ENCODE assay signal across 11 cellular contexts in the genomic region with DNA sequence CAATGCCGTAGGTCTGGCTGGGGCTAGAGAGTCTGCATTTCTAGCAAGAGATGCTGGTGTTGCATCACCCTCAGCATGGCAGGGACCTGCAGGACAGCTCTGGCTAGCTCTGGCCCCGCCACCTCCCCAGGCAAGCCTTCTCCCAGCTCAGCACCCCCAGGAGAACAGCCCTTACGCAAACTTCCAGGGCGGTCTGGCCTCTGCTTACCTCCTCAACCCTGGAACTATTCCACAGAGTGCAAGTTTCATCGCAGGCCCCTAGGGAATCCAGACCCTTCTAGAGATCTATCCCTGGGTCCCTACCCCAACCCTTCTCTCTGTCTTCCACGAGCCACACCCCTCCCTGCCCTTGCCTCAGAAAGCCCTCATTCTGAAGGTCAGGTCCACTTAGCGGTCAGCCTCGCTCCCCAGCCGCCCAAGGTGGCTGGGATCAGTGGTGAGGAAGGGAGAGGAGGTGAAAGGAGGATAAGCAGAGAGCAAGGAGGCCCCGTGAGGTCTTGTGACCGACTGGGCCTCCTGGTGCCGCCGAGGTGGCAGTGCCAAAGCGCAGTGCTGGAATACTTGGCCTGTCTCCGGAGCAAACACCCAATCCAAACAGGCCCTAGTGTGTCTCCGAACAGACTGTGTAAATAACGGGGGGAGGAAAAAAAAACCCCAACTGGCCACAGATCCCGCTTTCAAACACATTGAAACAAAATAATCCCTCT.
A peak's percentile ranks its signal among the peaks of the same experiment; 100 is the strongest.
DNase-seq lines count a peak whose midpoint lies in the region; ATAC-seq, FAIRE-seq and TF ChIP-seq lines count a peak whose summit lies in the region.
"Had no signal": no experiment of that assay in that cellular context is flagged by ENCODE, and none has a peak within 500 bp of the region (broad histone marks: within the 10 kb centered on the region; RNA-seq: fewer than 3 reads in every experiment).

No MANE protein-coding gene starts in this region.

- H3K4me2 ChIP-seq in mesendoderm (ENCODE audit: low read length): no peak overlapping the region

- H3K9ac ChIP-seq in colonic mucosa (ENCODE audit: low read depth in 2 of 2, low read length in 2 of 2): peak overlapping the region in 1 of 2 donors; percentile 12
- H3K9ac ChIP-seq in mesendoderm (ENCODE audit: low read length): peak overlapping the region; percentile 29

- no peak for FAIRE-seq in GM19239 (lab: Jason Lieb, UNC)

- H3K4me1 ChIP-seq in colonic mucosa (no peaks in the 10 kb centered on the region), mesendoderm (ENCODE audit: control insufficient read depth, low read depth, low read length) (peaks cover 2% of the 10 kb centered on the region), thyroid gland (peaks cover 17 to 18% of the 10 kb centered on the region in 2 donors)

- peak in 1 of 2 donors; percentile 63 for TF ChIP-seq POLR2A in thyroid gland (IDR thresholded peaks at IDR 0.05)

- no peak overlapping the region for H3K18ac ChIP-seq in mesendoderm (ENCODE audit: low read length)

- no peak overlapping the region for H4K5ac ChIP-seq in mesendoderm (ENCODE audit: low read length)

- H3K79me1 ChIP-seq in mesendoderm (ENCODE audit: low read length): no peaks in the 10 kb centered on the region

- no peak overlapping the region for H2BK15ac ChIP-seq in mesendoderm (replicated peaks; ENCODE audit: low read depth)

- no CpG with 5 or more reads among the region's 18 CpGs for WGBS in mesendoderm (ENCODE audit: extremely low coverage, insufficient coverage, low lambda C conversion rate)
- 51 to 65% methylated on average over 17 to 18 of the region's 18 CpGs for WGBS in thyroid gland, 2 donors

- peak overlapping the region; percentile 35 for H2BK5ac ChIP-seq in mesendoderm (ENCODE audit: low read length)

- H3K36me3 ChIP-seq in colonic mucosa: no peaks in the 10 kb centered on the region
- no peaks in the 10 kb centered on the region for H3K36me3 ChIP-seq in mesendoderm (ENCODE audit: control insufficient read depth, insufficient read depth, low read length)
- no peaks in the 10 kb centered on the region for H3K36me3 ChIP-seq in thyroid gland
- H3K36me3 ChIP-seq: esophagus muscularis mucosa had no signal

- H3K79me2 ChIP-seq in mesendoderm (ENCODE audit: control insufficient read depth, insufficient read depth, low read length): no peaks in the 10 kb centered on the region

- peak overlapping the region; percentile 49 for H3K4ac ChIP-seq in mesendoderm (ENCODE audit: low read depth, low read length)

- DNase-seq in NCI-H2196 treated with DMSO at 0.1 percent for 48 hours (lab: John Stamatoyannopoulos, UW; ENCODE audit: unreplicated experiment): peak; percentile 77
- DNase-seq in colonic mucosa: peak; percentile 47
- peak; percentile 25 for DNase-seq in mesendoderm
- DNase-seq in thyroid gland: peak; percentile 78 to 84
- no peak for DNase-seq in GM19239 (ENCODE audit: insufficient read length, low spot score)
- DNase-seq in epidermal melanocyte (ENCODE audit: insufficient read length, low spot score): no peak
- DNase-seq: activated CD8-positive, alpha-beta T cell treated with anti-CD3 and anti-CD28 coated beads, Interleukin-2, amount 10 ng/mL, durations not matched to agents 7 days and 5 days; DMS53; MM.1S had no signal

- no peak for ATAC-seq in GM18498 (IDR thresholded peaks at IDR 0.05; ENCODE audit: unreplicated experiment)
- ATAC-seq: activated CD8-positive, alpha-beta T cell treated with anti-CD3 and anti-CD28 coated beads, Interleukin-2, amount 10 ng/mL, durations not matched to agents 7 days and 5 days had no signal

- H3K23ac ChIP-seq in mesendoderm (ENCODE audit: low read length): no peak overlapping the region

- H3K9me3 ChIP-seq in colonic mucosa (no peaks in the 10 kb centered on the region), thyroid gland (no peaks in the 10 kb centered on the region)
- H3K9me3 ChIP-seq: esophagus muscularis mucosa had no signal

- peak overlapping the region; percentile 65 for H3K56ac ChIP-seq in mesendoderm (ENCODE audit: low read length)

- no peak overlapping the region for H3K4me3 ChIP-seq in colonic mucosa
- no peak overlapping the region for H3K4me3 ChIP-seq in mesendoderm (ENCODE audit: low read length)
- H3K4me3 ChIP-seq in thyroid gland (replicated peaks in 1 of 3): no peak overlapping the region
- H3K4me3 ChIP-seq: esophagus muscularis mucosa had no signal

- no peak overlapping the region for H4K8ac ChIP-seq in mesendoderm (ENCODE audit: low read depth, low read length)

- no peak overlapping the region for H2BK120ac ChIP-seq in mesendoderm (ENCODE audit: low read depth, low read length)

- H2AK5ac ChIP-seq in mesendoderm (ENCODE audit: low read length): no peak overlapping the region

- TF ChIP-seq CTCF in colonic mucosa (IDR thresholded peaks at IDR 0.05) (no peak), thyroid gland (IDR thresholded peaks at IDR 0.05) (peak in 1 of 6 experiments; percentile 18)

- H3K27me3 ChIP-seq in colonic mucosa (no peaks in the 10 kb centered on the region), mesendoderm (ENCODE audit: insufficient read depth, low read length, poor library complexity) (no peaks in the 10 kb centered on the region), thyroid gland (no peaks in the 10 kb centered on the region)

- intact Hi-C loops in colonic mucosa (cut with DNase I): no loop called here
- intact Hi-C loops in thyroid gland (cut with DNase I): no loop called here

- peak overlapping the region; percentile 50 for H3K27ac ChIP-seq in colonic mucosa
- no peak overlapping the region for H3K27ac ChIP-seq in mesendoderm (ENCODE audit: low read depth, low read length)
- H3K27ac ChIP-seq in thyroid gland: peak overlapping the region; percentile 72 to 98 (median 92)
- H3K27ac ChIP-seq: esophagus muscularis mucosa had no signal

Comparison
In these comparisons a context has a peak if more than half of its experiments do, and no peak if none do; other contexts are left out.
1. DNase-seq: peak in NCI-H2196 treated with DMSO at 0.1 percent for 48 hours (single experiment), colonic mucosa (single experiment), mesendoderm (single experiment) and thyroid gland (2 of 2); none in GM19239 (single experiment) and epidermal melanocyte (single experiment).